9 cellular contexts compared by ENCODE assay signal in the genomic region with DNA sequence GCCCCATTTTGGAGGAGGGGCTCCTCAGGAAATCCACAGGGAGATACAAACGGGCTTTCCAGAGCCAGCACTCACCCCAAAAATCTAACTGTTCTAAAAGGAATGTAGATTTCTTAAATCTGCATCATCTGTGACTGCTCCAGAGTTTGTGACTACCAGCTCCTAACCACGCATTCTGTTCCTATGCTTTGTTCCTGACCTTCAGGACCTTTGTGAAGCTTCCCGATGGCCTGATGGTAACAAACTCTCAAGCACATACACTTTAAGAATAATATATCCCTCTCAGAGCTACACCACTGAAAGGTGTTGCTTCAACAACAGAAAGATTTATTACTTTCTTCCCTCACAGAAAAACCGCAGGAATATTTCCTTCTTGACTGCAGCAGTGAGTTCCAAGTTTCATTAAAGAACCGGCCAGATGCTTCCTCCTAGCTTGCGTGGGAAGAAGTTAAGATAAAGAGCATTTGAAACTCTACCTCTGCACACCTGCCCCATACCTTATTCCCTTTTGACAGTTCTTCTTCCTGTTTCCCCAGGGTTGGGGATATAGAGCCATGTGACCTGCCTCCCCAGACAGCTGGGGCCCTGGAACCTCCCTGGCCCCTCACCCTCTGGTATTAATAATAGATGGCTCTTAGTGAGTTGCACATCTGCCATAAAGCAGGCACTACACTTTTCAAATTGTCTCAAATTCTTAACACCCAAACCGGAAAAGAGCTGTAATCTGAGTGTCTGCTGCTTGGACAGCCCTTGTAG. TPM values are rescaled to one million over a fixed set of nuclear protein-coding genes. Genes with fewer than 3 reads are reported as not detected.
DNase-seq lines count a peak whose midpoint lies in the region; TF ChIP-seq lines count a peak whose summit lies in the region.
"Had no signal": no experiment of that assay in that cellular context is flagged by ENCODE, and none has a peak within 500 bp of the region (broad histone marks: within the 10 kb centered on the region; RNA-seq: fewer than 3 reads in every experiment).

No MANE protein-coding gene starts in this region.

- H3K4me1 ChIP-seq in transverse colon (peaks cover 24 to 66% (median 42%) of the 10 kb centered on the region in 4 donors), thyroid gland (peaks cover 37 to 64% of the 10 kb centered on the region in 2 donors)

- H3K9me3 ChIP-seq in transverse colon = no peaks in the 10 kb centered on the region
- no peaks in the 10 kb centered on the region for H3K9me3 ChIP-seq in thyroid gland
- H3K9me3 ChIP-seq: SJSA1 had no signal

- H3K9me3 Mint-ChIP-seq in activated T-cell treated with anti-CD3 and anti-CD28 coated beads, Interleukin-2, amount 50 U/mL, for 24 hours = no peaks in the 10 kb centered on the region
- H3K9me3 Mint-ChIP-seq in endothelial cell (ENCODE audit: unreplicated experiment) = no peaks in the 10 kb centered on the region

- intact Hi-C loops in transverse colon (cut with DNase I; ENCODE audit: low total_unique reads) = no loop called here
- intact Hi-C loops in thyroid gland (cut with DNase I) = no loop called here

- peak overlapping the region; percentile 36 for H3K4me3 Mint-ChIP-seq in activated T-cell treated with anti-CD3 and anti-CD28 coated beads, Interleukin-2, amount 50 U/mL, for 24 hours
- H3K4me3 Mint-ChIP-seq in endothelial cell (ENCODE audit: unreplicated experiment) = no peak overlapping the region

- peak overlapping the region; percentile 74 for H3K27ac Mint-ChIP-seq in activated T-cell treated with anti-CD3 and anti-CD28 coated beads, Interleukin-2, amount 50 U/mL, for 24 hours
- peak overlapping the region; percentile 12 for H3K27ac Mint-ChIP-seq in endothelial cell (ENCODE audit: unreplicated experiment)

- no peaks in the 10 kb centered on the region for H3K27me3 Mint-ChIP-seq in activated T-cell treated with anti-CD3 and anti-CD28 coated beads, Interleukin-2, amount 50 U/mL, for 24 hours
- H3K27me3 Mint-ChIP-seq in endothelial cell (ENCODE audit: unreplicated experiment) = peaks cover 4% of the 10 kb centered on the region

- TF ChIP-seq EP300 in transverse colon (IDR thresholded peaks at IDR 0.05; ENCODE audit: low read depth) = no peak

- TF ChIP-seq CTCF in endothelial cell (IDR thresholded peaks at IDR 0.05; ENCODE audit: unreplicated experiment) = no peak
- no peak for TF ChIP-seq CTCF in transverse colon (IDR thresholded peaks at IDR 0.05)
- TF ChIP-seq CTCF in thyroid gland (IDR thresholded peaks at IDR 0.05) = no peak

- 33% methylated on average over 7 of the region's 7 CpGs; no CpG with 5 or more reads in 1 of the 2 donors for WGBS in transverse colon (ENCODE audit: low coverage in 1 of 2), 2 donors
- 76% methylated on average over 7 of the region's 7 CpGs for WGBS in thyroid gland, 2 donors

- H3K27me3 ChIP-seq in transverse colon (no peaks in the 10 kb centered on the region), thyroid gland (no peaks in the 10 kb centered on the region)
- H3K27me3 ChIP-seq: SJSA1 had no signal

- in situ Hi-C loops in transverse colon (cut with MboI; ENCODE audit: low pct_ligation_motif_present in 1 of 4, low pct_unique_long_range_greater_than_20kb in 1 of 4, low sequenced_read_pairs in 3 of 4) = no loop called here

- no peak for TF ChIP-seq POLR2A in transverse colon (IDR thresholded peaks at IDR 0.05)
- no peak for TF ChIP-seq POLR2A in thyroid gland (IDR thresholded peaks at IDR 0.05)

- DNase-seq in activated T-cell treated with anti-CD3 and anti-CD28 coated beads, Interleukin-2, amount 50 U/mL, for 24 hours = no peak
- no peak for DNase-seq in activated T-cell treated with anti-CD3 and anti-CD28 coated beads, Interleukin-2, amount 50 U/mL, for 48 hours
- peak; percentile 86 for DNase-seq in NCI-H2171 treated with DMSO at 0.1 percent for 48 hours (lab: John Stamatoyannopoulos, UW)
- no peak for DNase-seq in endothelial cell (ENCODE audit: low spot score)
- DNase-seq in transverse colon = no peak
- DNase-seq in NCI-H146 treated with DMSO at 0.1 percent for 48 hours (lab: John Stamatoyannopoulos, UW; ENCODE audit: unreplicated experiment) = no peak
- DNase-seq in NCI-H2227 (lab: John Stamatoyannopoulos, UW; ENCODE audit: unreplicated experiment) = no peak
- no peak for DNase-seq in thyroid gland

- H3K4me1 Mint-ChIP-seq in activated T-cell treated with anti-CD3 and anti-CD28 coated beads, Interleukin-2, amount 50 U/mL, for 24 hours (ENCODE audit: low read depth) = peaks cover 94% of the 10 kb centered on the region
- peaks cover 42% of the 10 kb centered on the region for H3K4me1 Mint-ChIP-seq in endothelial cell (ENCODE audit: unreplicated experiment)

- peak overlapping the region; percentile 30 to 62 (median 50) for H3K27ac ChIP-seq in transverse colon
- no peak overlapping the region for H3K27ac ChIP-seq in thyroid gland
- H3K27ac ChIP-seq: SJSA1 had no signal

- no peaks in the 10 kb centered on the region for H3K36me3 Mint-ChIP-seq in activated T-cell treated with anti-CD3 and anti-CD28 coated beads, Interleukin-2, amount 50 U/mL, for 24 hours (ENCODE audit: low read depth)
- H3K36me3 Mint-ChIP-seq in endothelial cell (ENCODE audit: low read depth, unreplicated experiment) = no peaks in the 10 kb centered on the region

- H3K4me3 ChIP-seq in transverse colon (no peak overlapping the region), thyroid gland (replicated peaks in 1 of 3) (no peak overlapping the region)
- H3K4me3 ChIP-seq: SJSA1 had no signal

- no peaks in the 10 kb centered on the region for H3K36me3 ChIP-seq in transverse colon
- H3K36me3 ChIP-seq in thyroid gland = no peaks in the 10 kb centered on the region
- H3K36me3 ChIP-seq: SJSA1 had no signal

RNA-seq across cellular contexts. Expression of a gene that starts 40.2 kb away (rescaled TPM):
- 49.7 TPM for total RNA-seq in endothelial cell (ENCODE audit: unreplicated experiment)
- 10 to 100 TPM; 49.7 to 91.5 (median 67.5) TPM for total RNA-seq in transverse colon
- 10 to 100 TPM; 52.5 to 67.2 (median 64.7) TPM for total RNA-seq in thyroid gland

Comparison
In these comparisons a context has a peak if more than half of its experiments do, and no peak if none do; other contexts are left out.
1. H3K27ac ChIP-seq: peak in transverse colon (4 of 4); none in thyroid gland (0 of 3).